31 cellular contexts compared by ENCODE assay signal in genomic region chr17:74732042-74732846, GRCh38. TPM values are rescaled to one million over a fixed set of nuclear protein-coding genes. Genes with fewer than 3 reads are reported as not detected.
"Had no signal": no experiment of that assay in that cellular context is flagged by ENCODE, and none has a peak within 500 bp of the region (broad histone marks: within the 10 kb centered on the region; RNA-seq: fewer than 3 reads in every experiment).

No MANE protein-coding gene starts in this region.

- DNase-seq: colonic mucosa; effector CD8-positive, alpha-beta T cell; endodermal cell; foreskin keratinocyte; heart right ventricle; hippocampal formation; left cardiac atrium; left lung; mesenchymal stem cell; mucosa of descending colon; naive B cell; sigmoid colon; stimulated activated CD4-positive, alpha-beta T cell treated with anti-CD3 and anti-CD28 coated beads, Interleukin-4, amount 100 ng/mL, for 4 hours; stimulated activated naive B cell treated with anti-CD40 and anti-IgM and Interleukin-4, amounts not matched to agents 10 μg/mL and 1 μg/mL and 100 μg/mL, for 72 hours; upper lobe of right lung; uterus had no signal

- FAIRE-seq: islet of Langerhans had no signal

- H3K4me1 ChIP-seq: foreskin keratinocyte, prostate gland had no signal

- H3K27ac ChIP-seq: colonic mucosa, epithelial cell of prostate, esophagus muscularis mucosa, foreskin keratinocyte, gastroesophageal sphincter, heart right ventricle, left lung, prostate gland, right atrium auricular region, sigmoid colon, thoracic aorta, tibial nerve, upper lobe of right lung, uterus had no signal

- H3K27me3 ChIP-seq: upper lobe of right lung had no signal

- H3K4me3 ChIP-seq: colonic mucosa, esophagus muscularis mucosa, gastroesophageal sphincter, heart right ventricle, left lung, mucosa of descending colon, prostate gland, right atrium auricular region, sigmoid colon, thoracic aorta, tibial nerve, upper lobe of right lung, uterus had no signal

- H3K36me3 ChIP-seq: colonic mucosa, esophagus muscularis mucosa, gastroesophageal sphincter, heart right ventricle, left lung, prostate gland, right atrium auricular region, sigmoid colon, thoracic aorta, tibial nerve, upper lobe of right lung, uterus had no signal

- H3K9me3 ChIP-seq: colonic mucosa, esophagus muscularis mucosa, gastroesophageal sphincter, heart right ventricle, left lung, mucosa of descending colon, prostate gland, right atrium auricular region, sigmoid colon, thoracic aorta, tibial nerve, upper lobe of right lung, uterus had no signal

- ATAC-seq: foreskin keratinocyte; gastroesophageal sphincter; heart right ventricle; left cardiac atrium; left lung; mucosa of descending colon; natural killer cell treated with Interleukin-12 subunit alpha and Interleukin-12 subunit beta and Interleukin-15 and Interleukin-18, amount 100 ng/mL, for 72 hours; stimulated activated naive B cell treated with anti-CD40 and anti-IgM and Interleukin-4, amounts not matched to agents 10 μg/mL and 1 μg/mL and 100 μg/mL, for 72 hours; upper lobe of right lung had no signal

RNA-seq across cellular contexts. Expression of gene RAB37, which starts 4.8 kb away (rescaled TPM):
- total RNA-seq: foreskin keratinocyte, kidney epithelial cell, neural crest cell, osteocyte had no signal
- polyA plus RNA-seq: foreskin keratinocyte had no signal

RNA-seq across cellular contexts. Expression of gene CD300LF, which starts 19.5 kb away (rescaled TPM):
- total RNA-seq: endodermal cell, fibroblast of lung, foreskin keratinocyte, kidney epithelial cell, lung microvascular endothelial cell, mesothelial cell of epicardium, neural crest cell, osteocyte had no signal
- polyA plus RNA-seq: fibroblast of lung, foreskin keratinocyte had no signal
